In the genomic region with DNA sequence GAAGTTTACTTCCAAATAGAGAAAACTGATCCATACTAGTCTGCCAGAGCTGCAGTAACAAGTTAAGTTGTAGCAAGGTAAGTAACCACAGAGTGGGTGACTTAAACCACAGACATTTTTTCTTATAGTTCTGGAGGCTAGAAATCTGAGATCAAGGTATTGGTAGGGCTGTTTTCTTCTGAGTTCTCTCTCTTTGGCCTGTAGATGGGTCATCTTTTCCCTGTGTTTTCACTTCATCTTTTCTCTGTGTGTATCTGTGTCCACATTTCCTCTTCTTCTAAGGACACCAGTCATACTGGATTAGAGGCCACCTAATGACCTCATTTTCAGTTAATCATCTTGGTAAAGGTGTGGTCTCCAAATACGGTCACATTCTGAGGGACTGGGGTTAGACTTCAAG, we compare ENCODE assay signal across 17 cellular contexts.
DNase-seq lines count a peak whose midpoint lies in the region; ATAC-seq, FAIRE-seq and TF ChIP-seq lines count a peak whose summit lies in the region.
"Had no signal": no experiment of that assay in that cellular context is flagged by ENCODE, and none has a peak within 500 bp of the region (broad histone marks: within the 10 kb centered on the region; RNA-seq: fewer than 3 reads in every experiment).

No MANE protein-coding gene starts in this region.

- BruUV-seq in GM12878 (replicated peaks; lab: Mats Ljungman, UMichigan): no TSS peak

- H3K79me2 ChIP-seq in MM.1S (ENCODE audit: low read length) (no peaks in the 10 kb centered on the region), GM12878 (ENCODE audit: control insufficient read depth, insufficient read depth, low read length) (no peaks in the 10 kb centered on the region)

- no peaks in the 10 kb centered on the region for H3K36me3 ChIP-seq in MM.1S (replicated peaks; ENCODE audit: insufficient read depth, low read length)
- no peaks in the 10 kb centered on the region for H3K36me3 ChIP-seq in GM12878 (ENCODE audit: control insufficient read depth in 2 of 2, insufficient read depth in 2 of 2, low read length in 1 of 2)
- no peaks in the 10 kb centered on the region for H3K36me3 ChIP-seq in brain microvascular endothelial cell (replicated peaks)
- H3K36me3 ChIP-seq in esophagus muscularis mucosa: no peaks in the 10 kb centered on the region

- no peak overlapping the region for H3K4me3 ChIP-seq in MM.1S (ENCODE audit: low read length)
- H3K4me3 ChIP-seq in GM12878: no peak overlapping the region
- no peak overlapping the region for H3K4me3 ChIP-seq in brain microvascular endothelial cell (ENCODE audit: low read depth, low read length)
- no peak overlapping the region for H3K4me3 ChIP-seq in esophagus muscularis mucosa

- CTCF ChIA-PET in GM12878 (lab: Yijun Ruan, JAX): interaction anchor here (0.7 kb wide), 1 partner anchor 86 kb away, joined by 4 read pairs; no protein-coding TSS in a partner anchor

- no peaks in the 10 kb centered on the region for H3K9me3 ChIP-seq in MM.1S (replicated peaks; ENCODE audit: insufficient read depth, low read length)
- no peaks in the 10 kb centered on the region for H3K9me3 ChIP-seq in GM12878 (replicated peaks; ENCODE audit: control insufficient read depth, insufficient read depth, low read length)
- H3K9me3 ChIP-seq in esophagus muscularis mucosa: peaks cover 0 to 10% (median 0%) of the 10 kb centered on the region in 4 donors
- H3K9me3 ChIP-seq: SK-N-SH had no signal

- DNase-seq in MM.1S: peak; percentile 27
- DNase-seq in GM12878 (ENCODE audit: low read depth, low spot score): no peak
- no peak for DNase-seq in stimulated activated naive B cell treated with anti-CD40 and anti-IgM and Interleukin-4, amounts not matched to agents 10 μg/mL and 1 μg/mL and 100 μg/mL, for 72 hours
- DNase-seq in germinal center (ENCODE audit: low spot score): no peak
- DNase-seq in brain microvascular endothelial cell: no peak
- DNase-seq in esophagus muscularis mucosa (ENCODE audit: extremely low spot score): no peak
- DNase-seq: CD8-positive, alpha-beta T cell; H9; IMR-90; NCI-H1048; NCI-H2107; NCI-H526 treated with DMSO at 0.1 percent for 48 hours; NK-92 treated with Interleukin-12 subunit alpha and Interleukin-12 subunit beta, amount 100 ng/mL, for 24 hours; Right ventricle myocardium superior; SK-N-SH had no signal

- no peak for FAIRE-seq in GM12878 (lab: Jason Lieb, UNC)

- 0% methylated on average over 1 of the region's 1 CpG for WGBS in GM12878 (ENCODE audit: insufficient coverage, insufficient replicate concordance, low lambda C conversion rate, missing lambda C conversion rate)
- 85% methylated on average over 1 of the region's 1 CpG for WGBS in esophagus muscularis mucosa

- no peaks in the 10 kb centered on the region for H3F3A ChIP-seq in MM.1S (ENCODE audit: insufficient read depth, low read length)

- H3K9me2 ChIP-seq in MM.1S (replicated peaks; ENCODE audit: insufficient read depth, low read length): no peaks in the 10 kb centered on the region
- H3K9me2 ChIP-seq: SK-N-SH had no signal

- intact Hi-C loops in GM12878 (cut with micrococcal nuclease; ENCODE audit: unreplicated experiment) (no loop called here), esophagus muscularis mucosa (cut with DNase I) (no loop called here)

- in situ Hi-C loops in GM12878 (cut with MboI) (no loop called here), brain microvascular endothelial cell (cut with HindIII; ENCODE audit: low pct_ligation_motif_present, low sequenced_read_pairs) (no loop called here)

- H3K27me3 ChIP-seq in MM.1S (replicated peaks; ENCODE audit: insufficient read depth, low read length) (no peaks in the 10 kb centered on the region), GM12878 (replicated peaks in 1 of 2; ENCODE audit: control insufficient read depth in 2 of 2, insufficient read depth in 2 of 2, low read length in 1 of 2) (no peaks in the 10 kb centered on the region), brain microvascular endothelial cell (replicated peaks) (no peaks in the 10 kb centered on the region), esophagus muscularis mucosa (no peaks in the 10 kb centered on the region)

- no peak for TF ChIP-seq POLR2A in GM12878 (IDR thresholded peaks at IDR 0.05; ENCODE audit: low read depth, low read length)
- TF ChIP-seq POLR2A in esophagus muscularis mucosa (IDR thresholded peaks at IDR 0.05; ENCODE audit: low read depth): no peak

- no peak for TF ChIP-seq RAD21 in GM12878 (IDR thresholded peaks at IDR 0.05; ENCODE audit: insufficient read depth, low read depth, low read length)

- H4K20me1 ChIP-seq in MM.1S (ENCODE audit: insufficient read depth, low read length) (no peaks in the 10 kb centered on the region), GM12878 (ENCODE audit: control insufficient read depth, insufficient read depth) (no peaks in the 10 kb centered on the region)

- H3K27ac ChIP-seq in MM.1S (ENCODE audit: low read length) (no peak overlapping the region), GM12878 (ENCODE audit: control insufficient read depth, insufficient read depth) (no peak overlapping the region), brain microvascular endothelial cell (no peak overlapping the region), esophagus muscularis mucosa (replicated peaks in 1 of 4) (no peak overlapping the region)

- H3K27ac Mint-ChIP-seq in stimulated activated naive B cell treated with anti-CD40 and anti-IgM and Interleukin-4, amounts not matched to agents 10 μg/mL and 1 μg/mL and 100 μg/mL, for 72 hours: no peak overlapping the region
- H3K27ac Mint-ChIP-seq: CD8-positive, alpha-beta T cell; H9 had no signal

- H3K27me3 Mint-ChIP-seq in stimulated activated naive B cell treated with anti-CD40 and anti-IgM and Interleukin-4, amounts not matched to agents 10 μg/mL and 1 μg/mL and 100 μg/mL, for 72 hours: peaks cover 12 to 20% of the 10 kb centered on the region in 2 donors

- TF ChIP-seq CTCF in MM.1S (IDR thresholded peaks at IDR 0.05; ENCODE audit: low read length) (no peak), GM12878 (IDR thresholded peaks at IDR 0.05 in 2 of 3, conservative IDR thresholded peaks at IDR 0.05 in 1 of 3; ENCODE audit: control insufficient read depth in 2 of 3, extremely low read depth in 1 of 3, insufficient read depth in 1 of 3, low read depth in 3 of 3, low read length in 3 of 3) (no peak), brain microvascular endothelial cell (IDR thresholded peaks at IDR 0.05; ENCODE audit: low read depth, low read length, missing control alignments) (no peak), esophagus muscularis mucosa (IDR thresholded peaks at IDR 0.05) (no peak)

- ATAC-seq in GM19463 (IDR thresholded peaks at IDR 0.05; ENCODE audit: unreplicated experiment): peak; percentile 37
- ATAC-seq in GM12878: peak; percentile 29
- ATAC-seq in stimulated activated naive B cell treated with anti-CD40 and anti-IgM and Interleukin-4, amounts not matched to agents 10 μg/mL and 1 μg/mL and 100 μg/mL, for 72 hours (replicated peaks): peak; percentile 68 to 80
- ATAC-seq: CD8-positive, alpha-beta T cell; Panc1 had no signal

- H2AFZ ChIP-seq in MM.1S (ENCODE audit: low read length): no peak overlapping the region
- H2AFZ ChIP-seq in GM12878 (ENCODE audit: control insufficient read depth, low read depth, low read length): no peak overlapping the region

- H3K4me2 ChIP-seq in MM.1S (ENCODE audit: low read depth, low read length): no peak overlapping the region
- H3K4me2 ChIP-seq in GM12878 (ENCODE audit: control insufficient read depth, insufficient read depth): no peak overlapping the region
- H3K4me2 ChIP-seq: SK-N-SH had no signal

- no peaks in the 10 kb centered on the region for H3K4me1 Mint-ChIP-seq in stimulated activated naive B cell treated with anti-CD40 and anti-IgM and Interleukin-4, amounts not matched to agents 10 μg/mL and 1 μg/mL and 100 μg/mL, for 72 hours
- H3K4me1 Mint-ChIP-seq: H9 had no signal

- SMC1A ChIA-PET in GM12878 (lab: Charles Lee; ENCODE audit: uncharacterized antibody, unreplicated experiment): interaction anchor here (0.5 kb wide), 1 partner anchor 37 kb away, joined by 3 read pairs; no protein-coding TSS in a partner anchor

- H3K4me1 ChIP-seq in MM.1S (ENCODE audit: low read length) (0 out of 2 replicates have a peak, but pooled peaks cover 16% of the 10 kb centered on the region), GM12878 (ENCODE audit: control insufficient read depth, insufficient read depth, low read length) (no peaks in the 10 kb centered on the region), esophagus muscularis mucosa (no peaks in the 10 kb centered on the region)

- TF ChIP-seq EP300 in GM12878 (IDR thresholded peaks at IDR 0.05; ENCODE audit: borderline replicate concordance in 1 of 2, control insufficient read depth in 1 of 2, low read depth in 2 of 2, low read length in 2 of 2) (no peak), esophagus muscularis mucosa (IDR thresholded peaks at IDR 0.05) (no peak)

- H3K4me3 Mint-ChIP-seq in stimulated activated naive B cell treated with anti-CD40 and anti-IgM and Interleukin-4, amounts not matched to agents 10 μg/mL and 1 μg/mL and 100 μg/mL, for 72 hours: no peak overlapping the region
- H3K4me3 Mint-ChIP-seq: CD8-positive, alpha-beta T cell; H9 had no signal

- no peaks in the 10 kb centered on the region for H3K9me3 Mint-ChIP-seq in stimulated activated naive B cell treated with anti-CD40 and anti-IgM and Interleukin-4, amounts not matched to agents 10 μg/mL and 1 μg/mL and 100 μg/mL, for 72 hours
- H3K9me3 Mint-ChIP-seq: H9 had no signal

- POLR2A ChIA-PET in GM12878 (lab: Charles Lee): no interaction called here

- H3K36me3 Mint-ChIP-seq in stimulated activated naive B cell treated with anti-CD40 and anti-IgM and Interleukin-4, amounts not matched to agents 10 μg/mL and 1 μg/mL and 100 μg/mL, for 72 hours: no peaks in the 10 kb centered on the region
- H3K36me3 Mint-ChIP-seq: CD8-positive, alpha-beta T cell had no signal

- H3K9ac ChIP-seq in MM.1S (ENCODE audit: low read length) (no peak overlapping the region), GM12878 (ENCODE audit: control insufficient read depth, insufficient read depth, low read length) (no peak overlapping the region)
- H3K9ac ChIP-seq: SK-N-SH had no signal

- RAD21 ChIA-PET in GM12878 (lab: Charles Lee; ENCODE audit: unreplicated experiment): no interaction called here

TF ChIP-seq in GM12878, 131 proteins besides CTCF, POLR2A, EP300 and RAD21 (continues in another document):
- TF ChIP-seq YY1 (IDR thresholded peaks at IDR 0.05; ENCODE audit: low read depth, low read length) (no peak), DPF2 (IDR thresholded peaks at IDR 0.05) (no peak), RBBP5 (conservative IDR thresholded peaks at IDR 0.05) (no peak)
- TF ChIP-seq, protein P1, sequence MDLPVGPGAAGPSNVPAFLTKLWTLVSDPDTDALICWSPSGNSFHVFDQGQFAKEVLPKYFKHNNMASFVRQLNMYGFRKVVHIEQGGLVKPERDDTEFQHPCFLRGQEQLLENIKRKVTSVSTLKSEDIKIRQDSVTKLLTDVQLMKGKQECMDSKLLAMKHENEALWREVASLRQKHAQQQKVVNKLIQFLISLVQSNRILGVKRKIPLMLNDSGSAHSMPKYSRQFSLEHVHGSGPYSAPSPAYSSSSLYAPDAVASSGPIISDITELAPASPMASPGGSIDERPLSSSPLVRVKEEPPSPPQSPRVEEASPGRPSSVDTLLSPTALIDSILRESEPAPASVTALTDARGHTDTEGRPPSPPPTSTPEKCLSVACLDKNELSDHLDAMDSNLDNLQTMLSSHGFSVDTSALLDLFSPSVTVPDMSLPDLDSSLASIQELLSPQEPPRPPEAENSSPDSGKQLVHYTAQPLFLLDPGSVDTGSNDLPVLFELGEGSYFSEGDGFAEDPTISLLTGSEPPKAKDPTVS (IDR thresholded peaks at IDR 0.05; ENCODE audit: low read depth, low read length): no peak
